In genomic region chr3:52286777-52287110, GRCh38 we compare ENCODE assay signal across 9 cellular contexts. TPM values are rescaled to one million over a fixed set of nuclear protein-coding genes. Genes with fewer than 3 reads are reported as not detected.
A peak's percentile ranks its signal among the peaks of the same experiment; 100 is the strongest.
DNase-seq lines count a peak whose midpoint lies in the region; ATAC-seq, FAIRE-seq and TF ChIP-seq lines count a peak whose summit lies in the region.
"Had no signal": no experiment of that assay in that cellular context is flagged by ENCODE, and none has a peak within 500 bp of the region (broad histone marks: within the 10 kb centered on the region; RNA-seq: fewer than 3 reads in every experiment).

No MANE protein-coding gene starts in this region.

- H3K27ac ChIP-seq in astrocyte (ENCODE audit: low read depth, low read length) (peak overlapping the region; percentile 100), HepG2 (ENCODE audit: extremely low read length, insufficient read depth, low read length) (peak overlapping the region; percentile 96), thyroid gland (peak overlapping the region; percentile 91 to 98 (median 97))

- peaks cover 60% of the 10 kb centered on the region for H3K4me1 Mint-ChIP-seq in activated CD4-positive, alpha-beta T cell treated with anti-CD3 and anti-CD28 coated beads, Interleukin-2, amount 10 ng/mL, durations not matched to agents 7 days and 5 days
- peaks cover 18% of the 10 kb centered on the region for H3K4me1 Mint-ChIP-seq in astrocyte (ENCODE audit: low read depth, unreplicated experiment)

- H3K79me2 ChIP-seq in astrocyte (ENCODE audit: insufficient read depth, low read length) (peaks cover 21% of the 10 kb centered on the region), HepG2 (ENCODE audit: insufficient read depth, low read length) (peaks cover 23% of the 10 kb centered on the region)

- H4K20me1 ChIP-seq in astrocyte (ENCODE audit: insufficient read depth, low read length) (no peaks in the 10 kb centered on the region), HepG2 (ENCODE audit: insufficient read depth, low read length) (peaks cover 3% of the 10 kb centered on the region)

- H3K4me1 ChIP-seq in astrocyte (ENCODE audit: insufficient read depth, low read length): peaks cover 17% of the 10 kb centered on the region
- H3K4me1 ChIP-seq in HepG2 (ENCODE audit: insufficient read depth, low read length): peaks cover 78% of the 10 kb centered on the region
- peaks cover 17 to 37% of the 10 kb centered on the region in 2 donors for H3K4me1 ChIP-seq in thyroid gland

- TF ChIP-seq POLR2A in HepG2 (IDR thresholded peaks at IDR 0.05; ENCODE audit: insufficient read depth in 1 of 2, low read depth in 2 of 2, low read length in 2 of 2) (no peak; a peak in 1 of 4 replicates), thyroid gland (IDR thresholded peaks at IDR 0.05) (no peak)

- POLR2A ChIA-PET in activated CD4-positive, alpha-beta T cell treated with anti-CD3 and anti-CD28 coated beads, Interleukin-2, amount 10 ng/mL, durations not matched to agents 7 days and 5 days (lab: Charles Lee): no interaction called here
- POLR2A ChIA-PET in HepG2 (lab: Yijun Ruan, JAX): interaction anchor here (1.2 to 9.0 kb wide), 9 partner anchors 9 to 132 kb away, joined by 3 to 165 read pairs (median 5); partner anchors contain the start of genes POC1A, PPM1M, TWF2 and WDR82

- in situ Hi-C loops in HepG2 (cut with HindIII; ENCODE audit: extremely low pct_ligation_motif_present, low pct_unique_long_range_greater_than_20kb): no loop called here

- H3K9ac ChIP-seq in astrocyte (ENCODE audit: low read length) (peak overlapping the region; percentile 98), HepG2 (ENCODE audit: insufficient read depth, low read depth, low read length) (peak overlapping the region; percentile 99)

- no TSS peak for BruUV-seq in HepG2 (replicated peaks; lab: Mats Ljungman, UMichigan)

- peak overlapping the region; percentile 89 for H3K4me3 ChIP-seq in astrocyte (ENCODE audit: insufficient read depth, low read depth, low read length)
- H3K4me3 ChIP-seq in HepG2 (replicated peaks in 1 of 3; ENCODE audit: insufficient read depth in 1 of 3, low read depth in 2 of 3, low read length in 3 of 3): peak overlapping the region; percentile 77 to 97 (median 90)
- H3K4me3 ChIP-seq in thyroid gland (replicated peaks in 1 of 3): peak overlapping the region in 2 of 3 donors; percentile 46 to 74

- H3K27ac Mint-ChIP-seq in activated CD4-positive, alpha-beta T cell treated with anti-CD3 and anti-CD28 coated beads, Interleukin-2, amount 10 ng/mL, durations not matched to agents 7 days and 5 days: peak overlapping the region; percentile 100
- peak overlapping the region; percentile 100 for H3K27ac Mint-ChIP-seq in astrocyte (ENCODE audit: unreplicated experiment)

- TF ChIP-seq RAD21 in HepG2 (CRISPR knock-in tag; IDR thresholded peaks at IDR 0.05): no peak

- CTCF ChIA-PET in activated CD4-positive, alpha-beta T cell treated with anti-CD3 and anti-CD28 coated beads, Interleukin-2, amount 10 ng/mL, durations not matched to agents 7 days and 5 days (lab: Charles Lee): interaction anchor here (0.8 to 1.2 kb wide), 4 partner anchors 10 to 158 kb away, joined by 3 to 5 read pairs (median 3); no protein-coding TSS in a partner anchor
- CTCF ChIA-PET in HepG2 (lab: Yijun Ruan, JAX; ENCODE audit: low intra/inter-chr PET ratio, low total read pairs): no interaction called here

- H3K9me3 Mint-ChIP-seq in activated CD4-positive, alpha-beta T cell treated with anti-CD3 and anti-CD28 coated beads, Interleukin-2, amount 10 ng/mL, durations not matched to agents 7 days and 5 days: no peaks in the 10 kb centered on the region
- H3K9me3 Mint-ChIP-seq in astrocyte (ENCODE audit: unreplicated experiment): no peaks in the 10 kb centered on the region

- H3K36me3 Mint-ChIP-seq in activated CD4-positive, alpha-beta T cell treated with anti-CD3 and anti-CD28 coated beads, Interleukin-2, amount 10 ng/mL, durations not matched to agents 7 days and 5 days (ENCODE audit: low read depth): peaks cover 25% of the 10 kb centered on the region
- H3K36me3 Mint-ChIP-seq in astrocyte (ENCODE audit: low read depth, unreplicated experiment): no peaks in the 10 kb centered on the region

- 11% methylated on average over 8 of the region's 8 CpGs for WGBS in HepG2 (ENCODE audit: low lambda C conversion rate)
- 64 to 71% methylated on average over 8 of the region's 8 CpGs for whole genome bisulfite sequencing in thyroid gland, 2 donors

- no peak for ATAC-seq in HepG2
- ATAC-seq in HG03045 (IDR thresholded peaks at IDR 0.05; ENCODE audit: unreplicated experiment): no peak

- H3K36me3 ChIP-seq in astrocyte (ENCODE audit: insufficient read depth, low read length): no peaks in the 10 kb centered on the region
- peaks cover 0 to 2% of the 10 kb centered on the region in 2 experiments; a peak in 2 of 5 replicates for H3K36me3 ChIP-seq in HepG2 (replicated peaks in 1 of 2; ENCODE audit: control insufficient read depth in 1 of 2, insufficient read depth in 2 of 2, low read length in 2 of 2)
- H3K36me3 ChIP-seq in thyroid gland: peaks cover 0 to 2% of the 10 kb centered on the region in 2 donors

- TF ChIP-seq EP300 in HepG2 (IDR thresholded peaks at IDR 0.05; ENCODE audit: low read depth in 2 of 2, low read length in 2 of 2) (no peak), HepG2 (CRISPR knock-in tag; IDR thresholded peaks at IDR 0.05; ENCODE audit: borderline replicate concordance) (no peak)

- FAIRE-seq in astrocyte (lab: Jason Lieb, UNC) (peak; percentile 23), HepG2 (lab: Jason Lieb, UNC) (peak; percentile 53)

- H2AFZ ChIP-seq in astrocyte (ENCODE audit: low read depth, low read length) (peak overlapping the region; percentile 99), HepG2 (ENCODE audit: low read length) (no peak overlapping the region)

- no peaks in the 10 kb centered on the region for H3K27me3 ChIP-seq in astrocyte (ENCODE audit: insufficient read depth, low read length)
- H3K27me3 ChIP-seq in HepG2 (ENCODE audit: control insufficient read depth in 1 of 2, insufficient read depth in 2 of 2, low read length in 2 of 2): no peaks in the 10 kb centered on the region; a peak in 1 of 5 replicates
- H3K27me3 ChIP-seq in thyroid gland: no peaks in the 10 kb centered on the region

- no peak for DNase-seq in activated CD4-positive, alpha-beta T cell treated with anti-CD3 and anti-CD28 coated beads, Interleukin-2, amount 10 ng/mL, durations not matched to agents 7 days and 5 days
- no peak for DNase-seq in activated CD4-positive, alpha-beta T cell treated with anti-CD3 and anti-CD28 coated beads for 4 hours
- DNase-seq in astrocyte (ENCODE audit: low read depth): peak; percentile 25
- peak; percentile 61 for DNase-seq in HepG2 (ENCODE audit: low spot score)
- peak; percentile 51 to 81 for DNase-seq in thyroid gland
- DNase-seq in stimulated activated CD4-positive, alpha-beta T cell treated with anti-CD3 and anti-CD28 coated beads, Interleukin-4, amount 100 ng/mL, for 1 hour: no peak
- no peak for DNase-seq in SKM-1 treated with dmso at 0.1 percent for 144 hours (lab: John Stamatoyannopoulos, UW; ENCODE audit: unreplicated experiment)
- DNase-seq: DMS79 had no signal

- H3K27me3 Mint-ChIP-seq in activated CD4-positive, alpha-beta T cell treated with anti-CD3 and anti-CD28 coated beads, Interleukin-2, amount 10 ng/mL, durations not matched to agents 7 days and 5 days: no peaks in the 10 kb centered on the region
- no peaks in the 10 kb centered on the region for H3K27me3 Mint-ChIP-seq in astrocyte (ENCODE audit: low read depth, unreplicated experiment)

- H3K4me2 ChIP-seq in astrocyte (ENCODE audit: low read length) (peak overlapping the region; percentile 85), HepG2 (ENCODE audit: low read depth, low read length) (peak overlapping the region; percentile 97)

- intact Hi-C loops in HepG2 (cut with micrococcal nuclease; ENCODE audit: unreplicated experiment) (loop anchor here (5.0 to 10.0 kb wide), 2 partner anchors 49 to 472 kb away; partner anchors contain the start of gene TWF2), thyroid gland (cut with DNase I) (no loop called here)

- no peak for TF ChIP-seq CTCF in astrocyte (IDR thresholded peaks at IDR 0.05; ENCODE audit: insufficient read depth, low read depth, low read length)
- TF ChIP-seq CTCF in HepG2 (CRISPR knock-in tag; IDR thresholded peaks at IDR 0.05): no peak
- no peak for TF ChIP-seq CTCF in thyroid gland (IDR thresholded peaks at IDR 0.05)

- H3K9me3 ChIP-seq in astrocyte (ENCODE audit: insufficient read depth, low read depth, low read length) (no peaks in the 10 kb centered on the region), HepG2 (ENCODE audit: low read length) (no peaks in the 10 kb centered on the region), thyroid gland (no peaks in the 10 kb centered on the region)

- peak overlapping the region; percentile 100 for H3K4me3 Mint-ChIP-seq in activated CD4-positive, alpha-beta T cell treated with anti-CD3 and anti-CD28 coated beads, Interleukin-2, amount 10 ng/mL, durations not matched to agents 7 days and 5 days
- peak overlapping the region; percentile 96 for H3K4me3 Mint-ChIP-seq in astrocyte (ENCODE audit: unreplicated experiment)

RNA-seq across cellular contexts. Expression of gene GLYCTK, which starts 0.9 kb away (rescaled TPM):
- total RNA-seq in activated CD4-positive, alpha-beta T cell treated with anti-CD3 and anti-CD28 coated beads, Interleukin-2, amount 10 ng/mL, durations not matched to agents 7 days and 5 days: 10 to 100 TPM; 25.0 to 29.4 TPM
- total RNA-seq in astrocyte (4.8 and 5.2 TPM in 2 replicates), HepG2 (2016; rRNA removed; fragmentation: Illumina TruSeq; extraction: Trizol) (91.7 and 126 TPM in 2 replicates), thyroid gland (10 to 100 TPM in 3 of 4 donors, 1 to 10 TPM in 1; 8.9 to 20.3 (median 15.3) TPM)
- 33.8 and 34.0 TPM in 2 replicates for total RNA-seq in HepG2 (2016; cell fraction: cytosol; rRNA removed; fragmentation: Illumina TruSeq; extraction: Trizol; ENCODE audit: low read depth)
- total RNA-seq in HepG2 (2016; cell fraction: insoluble cytoplasmic fraction; rRNA removed; fragmentation: Illumina TruSeq; extraction: Trizol): 89.0 and 132 TPM in 2 replicates
- 68.4 and 70.3 TPM in 2 replicates for total RNA-seq in HepG2 (2016; cell fraction: membrane; rRNA removed; fragmentation: Illumina TruSeq; extraction: Trizol)
- total RNA-seq in HepG2 (2016; cell fraction: nucleus; rRNA removed; fragmentation: Illumina TruSeq; extraction: Trizol): 155 and 170 TPM in 2 replicates
- polyA plus RNA-seq in HepG2 (2011; rRNA removed): 70.0 and 102 TPM in 2 replicates
- 57.2 and 86.0 TPM in 2 replicates for polyA plus RNA-seq in HepG2 (2011; cell fraction: cytosol; rRNA removed)
- 489 and 498 TPM in 2 replicates for polyA plus RNA-seq in HepG2 (2011; cell fraction: nucleus; rRNA removed)
- polyA plus RNA-seq in HepG2 (2012): 41.5 and 43.2 TPM in 2 replicates
- 21.7 and 24.0 TPM in 2 replicates for polyA plus RNA-seq in HepG2 (2016; cell fraction: cytosol; fragmentation: Illumina TruSeq; extraction: Trizol; ENCODE audit: low read depth)
- polyA plus RNA-seq in HepG2 (2016; cell fraction: insoluble cytoplasmic fraction; fragmentation: Illumina TruSeq; extraction: Trizol; ENCODE audit: low read depth): 64.0 and 68.6 TPM in 2 replicates
- 44.9 and 46.0 TPM in 2 replicates for polyA plus RNA-seq in HepG2 (2016; cell fraction: membrane; fragmentation: Illumina TruSeq; extraction: Trizol; ENCODE audit: low read depth)
- 216 and 226 TPM in 2 replicates for polyA plus RNA-seq in HepG2 (2016; cell fraction: nucleus; fragmentation: Illumina TruSeq; extraction: Trizol; ENCODE audit: insufficient read depth, low read depth)
- 13.9 and 184 TPM in 2 replicates for polyA minus RNA-seq in HepG2 (2011; rRNA and poly(A)+ RNA removed; ENCODE audit: low replicate concordance)
- polyA minus RNA-seq in HepG2 (2011; cell fraction: cytosol; rRNA and poly(A)+ RNA removed): 18.4 and 23.4 TPM in 2 replicates
- 164 and 185 TPM in 2 replicates for polyA minus RNA-seq in HepG2 (2011; cell fraction: nucleus; rRNA and poly(A)+ RNA removed)

RNA-seq across cellular contexts. Expression of gene WDR82, which starts 8.3 kb away (rescaled TPM):
- 100 to 1,000 TPM; 140 to 143 TPM for total RNA-seq in activated CD4-positive, alpha-beta T cell treated with anti-CD3 and anti-CD28 coated beads, Interleukin-2, amount 10 ng/mL, durations not matched to agents 7 days and 5 days
- total RNA-seq in astrocyte (57.4 and 59.7 TPM in 2 replicates), HepG2 (2016; rRNA removed; fragmentation: Illumina TruSeq; extraction: Trizol) (59.5 and 62.0 TPM in 2 replicates), thyroid gland (10 to 100 TPM; 66.4 to 76.4 (median 72.2) TPM)
- total RNA-seq in HepG2 (2016; cell fraction: cytosol; rRNA removed; fragmentation: Illumina TruSeq; extraction: Trizol; ENCODE audit: low read depth): 6.3 and 6.7 TPM in 2 replicates
- total RNA-seq in HepG2 (2016; cell fraction: insoluble cytoplasmic fraction; rRNA removed; fragmentation: Illumina TruSeq; extraction: Trizol): 58.9 and 60.5 TPM in 2 replicates
- total RNA-seq in HepG2 (2016; cell fraction: membrane; rRNA removed; fragmentation: Illumina TruSeq; extraction: Trizol): 27.7 and 28.8 TPM in 2 replicates
- 32.4 and 32.6 TPM in 2 replicates for total RNA-seq in HepG2 (2016; cell fraction: nucleus; rRNA removed; fragmentation: Illumina TruSeq; extraction: Trizol)
- polyA plus RNA-seq in HepG2 (2011; rRNA removed): 39.1 and 41.9 TPM in 2 replicates
- 23.5 and 37.7 TPM in 2 replicates for polyA plus RNA-seq in HepG2 (2011; cell fraction: cytosol; rRNA removed)
- 10.7 and 14.5 TPM in 2 replicates for polyA plus RNA-seq in HepG2 (2011; cell fraction: nucleus; rRNA removed)
- polyA plus RNA-seq in HepG2 (2012): 48.3 and 52.2 TPM in 2 replicates
- polyA plus RNA-seq in HepG2 (2016; cell fraction: cytosol; fragmentation: Illumina TruSeq; extraction: Trizol; ENCODE audit: low read depth): 3.6 and 4.2 TPM in 2 replicates
- 60.6 and 66.1 TPM in 2 replicates for polyA plus RNA-seq in HepG2 (2016; cell fraction: insoluble cytoplasmic fraction; fragmentation: Illumina TruSeq; extraction: Trizol; ENCODE audit: low read depth)
- 13.9 and 15.0 TPM in 2 replicates for polyA plus RNA-seq in HepG2 (2016; cell fraction: membrane; fragmentation: Illumina TruSeq; extraction: Trizol; ENCODE audit: low read depth)
- polyA plus RNA-seq in HepG2 (2016; cell fraction: nucleus; fragmentation: Illumina TruSeq; extraction: Trizol; ENCODE audit: insufficient read depth, low read depth): 38.8 and 40.8 TPM in 2 replicates
- polyA minus RNA-seq in HepG2 (2011; rRNA and poly(A)+ RNA removed; ENCODE audit: low replicate concordance): 52.7 and 77.7 TPM in 2 replicates
- polyA minus RNA-seq in HepG2 (2011; cell fraction: cytosol; rRNA and poly(A)+ RNA removed): 29.3 and 33.9 TPM in 2 replicates
- 28.7 and 33.2 TPM in 2 replicates for polyA minus RNA-seq in HepG2 (2011; cell fraction: nucleus; rRNA and poly(A)+ RNA removed)

RNA-seq across cellular contexts. Expression of gene DNAH1, which starts 29.4 kb away (rescaled TPM):
- 10 to 100 TPM; 25.2 to 25.7 TPM for total RNA-seq in activated CD4-positive, alpha-beta T cell treated with anti-CD3 and anti-CD28 coated beads, Interleukin-2, amount 10 ng/mL, durations not matched to agents 7 days and 5 days
- total RNA-seq in astrocyte: 2.2 and 2.3 TPM in 2 replicates
- 0.42 and 0.64 TPM in 2 replicates for total RNA-seq in HepG2 (2016; rRNA removed; fragmentation: Illumina TruSeq; extraction: Trizol)
- total RNA-seq in HepG2 (2016; cell fraction: cytosol; rRNA removed; fragmentation: Illumina TruSeq; extraction: Trizol; ENCODE audit: low read depth): under 0.01 and 0.35 TPM in 2 replicates
- 0.18 and 0.74 TPM in 2 replicates for total RNA-seq in HepG2 (2016; cell fraction: insoluble cytoplasmic fraction; rRNA removed; fragmentation: Illumina TruSeq; extraction: Trizol)
- 0.07 and 0.22 TPM in 2 replicates for total RNA-seq in HepG2 (2016; cell fraction: membrane; rRNA removed; fragmentation: Illumina TruSeq; extraction: Trizol)
- 1.7 and 2.1 TPM in 2 replicates for total RNA-seq in HepG2 (2016; cell fraction: nucleus; rRNA removed; fragmentation: Illumina TruSeq; extraction: Trizol)
- 3.5 and 4.8 TPM in 2 replicates for polyA plus RNA-seq in HepG2 (2011; rRNA removed)
- polyA plus RNA-seq in HepG2 (2011; cell fraction: cytosol; rRNA removed): 0.85 and 1.5 TPM in 2 replicates
- 32.0 and 33.0 TPM in 2 replicates for polyA plus RNA-seq in HepG2 (2011; cell fraction: nucleus; rRNA removed)
- 2.0 and 3.0 TPM in 2 replicates for polyA plus RNA-seq in HepG2 (2012)
- polyA plus RNA-seq in HepG2 (2016; cell fraction: cytosol; fragmentation: Illumina TruSeq; extraction: Trizol; ENCODE audit: low read depth): 0.07 TPM in 1 of 2 replicates, not detected in the other
- 0.13 and 0.34 TPM in 2 replicates for polyA plus RNA-seq in HepG2 (2016; cell fraction: insoluble cytoplasmic fraction; fragmentation: Illumina TruSeq; extraction: Trizol; ENCODE audit: low read depth)
- 0.09 and 0.14 TPM in 2 replicates for polyA plus RNA-seq in HepG2 (2016; cell fraction: membrane; fragmentation: Illumina TruSeq; extraction: Trizol; ENCODE audit: low read depth)
- 1.9 and 2.5 TPM in 2 replicates for polyA plus RNA-seq in HepG2 (2016; cell fraction: nucleus; fragmentation: Illumina TruSeq; extraction: Trizol; ENCODE audit: insufficient read depth, low read depth)
- polyA minus RNA-seq in HepG2 (2011; rRNA and poly(A)+ RNA removed; ENCODE audit: low replicate concordance): 8.3 and 11.0 TPM in 2 replicates
- polyA minus RNA-seq in HepG2 (2011; cell fraction: cytosol; rRNA and poly(A)+ RNA removed): 0.35 and 0.99 TPM in 2 replicates
- 12.2 and 14.8 TPM in 2 replicates for polyA minus RNA-seq in HepG2 (2011; cell fraction: nucleus; rRNA and poly(A)+ RNA removed)
- total RNA-seq in thyroid gland: 10 to 100 TPM in 1 of 4 donors, 1 to 10 TPM in 3; 4.6 to 14.2 (median 7.5) TPM

RNA-seq across cellular contexts. Expression of gene PPM1M, which starts 41.2 kb away (rescaled TPM):
- 10 to 100 TPM; 82.2 to 92.7 TPM for total RNA-seq in activated CD4-positive, alpha-beta T cell treated with anti-CD3 and anti-CD28 coated beads, Interleukin-2, amount 10 ng/mL, durations not matched to agents 7 days and 5 days
- total RNA-seq in astrocyte (8.9 and 9.1 TPM in 2 replicates), HepG2 (2016; rRNA removed; fragmentation: Illumina TruSeq; extraction: Trizol) (1.5 and 2.5 TPM in 2 replicates), thyroid gland (10 to 100 TPM; 15.8 to 22.8 (median 18.0) TPM)
- total RNA-seq in HepG2 (2016; cell fraction: cytosol; rRNA removed; fragmentation: Illumina TruSeq; extraction: Trizol; ENCODE audit: low read depth): 0.91 and 1.1 TPM in 2 replicates
- total RNA-seq in HepG2 (2016; cell fraction: insoluble cytoplasmic fraction; rRNA removed; fragmentation: Illumina TruSeq; extraction: Trizol): 2.2 and 2.4 TPM in 2 replicates
- total RNA-seq in HepG2 (2016; cell fraction: membrane; rRNA removed; fragmentation: Illumina TruSeq; extraction: Trizol): 2.7 and 3.5 TPM in 2 replicates
- total RNA-seq in HepG2 (2016; cell fraction: nucleus; rRNA removed; fragmentation: Illumina TruSeq; extraction: Trizol): 2.0 and 2.1 TPM in 2 replicates
- 5.9 and 6.9 TPM in 2 replicates for polyA plus RNA-seq in HepG2 (2011; rRNA removed)
- polyA plus RNA-seq in HepG2 (2011; cell fraction: cytosol; rRNA removed): 4.4 and 5.2 TPM in 2 replicates
- polyA plus RNA-seq in HepG2 (2011; cell fraction: nucleus; rRNA removed): 20.6 and 21.3 TPM in 2 replicates
- 4.0 and 4.5 TPM in 2 replicates for polyA plus RNA-seq in HepG2 (2012)
- 0.99 and 1.1 TPM in 2 replicates for polyA plus RNA-seq in HepG2 (2016; cell fraction: cytosol; fragmentation: Illumina TruSeq; extraction: Trizol; ENCODE audit: low read depth)
- 2.0 and 2.3 TPM in 2 replicates for polyA plus RNA-seq in HepG2 (2016; cell fraction: insoluble cytoplasmic fraction; fragmentation: Illumina TruSeq; extraction: Trizol; ENCODE audit: low read depth)
- polyA plus RNA-seq in HepG2 (2016; cell fraction: membrane; fragmentation: Illumina TruSeq; extraction: Trizol; ENCODE audit: low read depth): 2.3 and 2.5 TPM in 2 replicates
- polyA plus RNA-seq in HepG2 (2016; cell fraction: nucleus; fragmentation: Illumina TruSeq; extraction: Trizol; ENCODE audit: insufficient read depth, low read depth): 3.6 and 4.3 TPM in 2 replicates
- 8.9 and 14.9 TPM in 2 replicates for polyA minus RNA-seq in HepG2 (2011; rRNA and poly(A)+ RNA removed; ENCODE audit: low replicate concordance)
- 1.5 and 1.9 TPM in 2 replicates for polyA minus RNA-seq in HepG2 (2011; cell fraction: cytosol; rRNA and poly(A)+ RNA removed)
- polyA minus RNA-seq in HepG2 (2011; cell fraction: nucleus; rRNA and poly(A)+ RNA removed): 2.7 and 3.7 TPM in 2 replicates

RNA-seq across cellular contexts. Expression of gene TWF2, which starts 47.8 kb away (rescaled TPM):
- 100 to 1,000 TPM; 117 to 119 TPM for total RNA-seq in activated CD4-positive, alpha-beta T cell treated with anti-CD3 and anti-CD28 coated beads, Interleukin-2, amount 10 ng/mL, durations not matched to agents 7 days and 5 days
- 103 and 105 TPM in 2 replicates for total RNA-seq in astrocyte
- 45.5 and 49.1 TPM in 2 replicates for total RNA-seq in HepG2 (2016; rRNA removed; fragmentation: Illumina TruSeq; extraction: Trizol)
- 9.3 and 10.4 TPM in 2 replicates for total RNA-seq in HepG2 (2016; cell fraction: cytosol; rRNA removed; fragmentation: Illumina TruSeq; extraction: Trizol; ENCODE audit: low read depth)
- 46.7 and 47.5 TPM in 2 replicates for total RNA-seq in HepG2 (2016; cell fraction: insoluble cytoplasmic fraction; rRNA removed; fragmentation: Illumina TruSeq; extraction: Trizol)
- 18.1 and 19.8 TPM in 2 replicates for total RNA-seq in HepG2 (2016; cell fraction: membrane; rRNA removed; fragmentation: Illumina TruSeq; extraction: Trizol)
- total RNA-seq in HepG2 (2016; cell fraction: nucleus; rRNA removed; fragmentation: Illumina TruSeq; extraction: Trizol): 19.0 and 20.5 TPM in 2 replicates
- polyA plus RNA-seq in HepG2 (2011; rRNA removed): 108 and 123 TPM in 2 replicates
- polyA plus RNA-seq in HepG2 (2011; cell fraction: cytosol; rRNA removed): 139 and 201 TPM in 2 replicates
- 105 and 112 TPM in 2 replicates for polyA plus RNA-seq in HepG2 (2011; cell fraction: nucleus; rRNA removed)
- 63.2 and 85.2 TPM in 2 replicates for polyA plus RNA-seq in HepG2 (2012)
- polyA plus RNA-seq in HepG2 (2016; cell fraction: cytosol; fragmentation: Illumina TruSeq; extraction: Trizol; ENCODE audit: low read depth): 10.6 and 11.3 TPM in 2 replicates
- polyA plus RNA-seq in HepG2 (2016; cell fraction: insoluble cytoplasmic fraction; fragmentation: Illumina TruSeq; extraction: Trizol; ENCODE audit: low read depth): 55.3 and 58.3 TPM in 2 replicates
- 16.1 and 16.9 TPM in 2 replicates for polyA plus RNA-seq in HepG2 (2016; cell fraction: membrane; fragmentation: Illumina TruSeq; extraction: Trizol; ENCODE audit: low read depth)
- 37.2 and 39.4 TPM in 2 replicates for polyA plus RNA-seq in HepG2 (2016; cell fraction: nucleus; fragmentation: Illumina TruSeq; extraction: Trizol; ENCODE audit: insufficient read depth, low read depth)
- polyA minus RNA-seq in HepG2 (2011; rRNA and poly(A)+ RNA removed; ENCODE audit: low replicate concordance): 46.6 and 135 TPM in 2 replicates
- polyA minus RNA-seq in HepG2 (2011; cell fraction: cytosol; rRNA and poly(A)+ RNA removed): 84.6 and 87.5 TPM in 2 replicates
- polyA minus RNA-seq in HepG2 (2011; cell fraction: nucleus; rRNA and poly(A)+ RNA removed): 18.5 and 25.0 TPM in 2 replicates
- total RNA-seq in thyroid gland: 10 to 100 TPM; 28.3 to 61.1 (median 50.4) TPM

Comparison
In these comparisons a context has a peak if more than half of its experiments do, and no peak if none do; other contexts are left out.
1. DNase-seq: peak in astrocyte (single experiment), HepG2 (single experiment) and thyroid gland (2 of 2); none in activated CD4-positive, alpha-beta T cell treated with anti-CD3 and anti-CD28 coated beads, Interleukin-2, amount 10 ng/mL, durations not matched to agents 7 days and 5 days (single experiment), activated CD4-positive, alpha-beta T cell treated with anti-CD3 and anti-CD28 coated beads for 4 hours (0 of 2), stimulated activated CD4-positive, alpha-beta T cell treated with anti-CD3 and anti-CD28 coated beads, Interleukin-4, amount 100 ng/mL, for 1 hour (single experiment) and SKM-1 treated with dmso at 0.1 percent for 144 hours (single experiment).
2. Peak in every context shown above with its lines, with median percentiles within 50 percentile points of each other: H3K27ac ChIP-seq and H3K4me3 ChIP-seq.